9 cellular contexts compared by ENCODE assay signal in genomic region chr1:85433096-85433495, GRCh38.
"Had no signal": no experiment of that assay in that cellular context is flagged by ENCODE, and none has a peak within 500 bp of the region (broad histone marks: within the 10 kb centered on the region; RNA-seq: fewer than 3 reads in every experiment).

No MANE protein-coding gene starts in this region.

- H3K4me3 ChIP-seq: GM23248, HAP-1 had no signal

- H3K4me1 ChIP-seq: HAP-1 had no signal

- H3K4me3 Mint-ChIP-seq: HFFc6, IgD-negative memory B cell had no signal

- H2AFZ ChIP-seq: GM23248 had no signal

- H3K27ac Mint-ChIP-seq: HFFc6, IgD-negative memory B cell had no signal

- H3K4me2 ChIP-seq: KMS-11 had no signal

- H3K9ac ChIP-seq: GM23248, KMS-11 had no signal

- DNase-seq: GM23248, GOT3, H7, HFFc6, KBM-7 had no signal

- H3K27ac ChIP-seq: GM23248, KMS-11 had no signal

- ATAC-seq: HCT116 had no signal

- H3K9me3 ChIP-seq: HAP-1 had no signal

- H3K36me3 ChIP-seq: HAP-1 had no signal

- H3K27me3 Mint-ChIP-seq: IgD-negative memory B cell had no signal
